In genomic region chr9:2758162-2758950, GRCh38 we compare ENCODE assay signal across 31 cellular contexts. TPM values are rescaled to one million over a fixed set of nuclear protein-coding genes. Genes with fewer than 3 reads are reported as not detected.
DNase-seq lines count a peak whose midpoint lies in the region; ATAC-seq and TF ChIP-seq lines count a peak whose summit lies in the region.
"Had no signal": no experiment of that assay in that cellular context is flagged by ENCODE, and none has a peak within 500 bp of the region (broad histone marks: within the 10 kb centered on the region; RNA-seq: fewer than 3 reads in every experiment).

No MANE protein-coding gene starts in this region.

- TF ChIP-seq CTCF in HFFc6 (IDR thresholded peaks at IDR 0.05) (no peak), endodermal cell (conservative IDR thresholded peaks at IDR 0.05) (no peak), gastroesophageal sphincter (IDR thresholded peaks at IDR 0.05) (no peak), transverse colon (IDR thresholded peaks at IDR 0.05) (no peak)

- H3K36me3 ChIP-seq in ACC112 (ENCODE audit: insufficient read depth, low read length) = 0 out of 2 replicates have a peak, but pooled peaks cover 2% of the 10 kb centered on the region
- peaks cover 8% of the 10 kb centered on the region for H3K36me3 ChIP-seq in endodermal cell (ENCODE audit: control insufficient read depth, insufficient read depth, low read length)
- peaks cover 2 to 6% of the 10 kb centered on the region in 2 experiments for H3K36me3 ChIP-seq in mesenchymal stem cell (ENCODE audit: control insufficient read depth in 1 of 2, insufficient read depth in 2 of 2, low read depth in 1 of 2, low read length in 2 of 2)
- no peaks in the 10 kb centered on the region for H3K36me3 ChIP-seq in gastroesophageal sphincter
- no peaks in the 10 kb centered on the region for H3K36me3 ChIP-seq in transverse colon
- H3K36me3 ChIP-seq: neutrophil, prostate gland, thoracic aorta had no signal

- no peaks in the 10 kb centered on the region for H3K4me1 ChIP-seq in ACC112 (ENCODE audit: control insufficient read depth, insufficient read depth, low read length, unreplicated experiment)
- peaks cover 20% of the 10 kb centered on the region for H3K4me1 ChIP-seq in endodermal cell (ENCODE audit: control insufficient read depth, insufficient read depth, low read length)
- H3K4me1 ChIP-seq in mesenchymal stem cell (ENCODE audit: control insufficient read depth, insufficient read depth, low read depth, low read length) = no peaks in the 10 kb centered on the region
- H3K4me1 ChIP-seq in gastroesophageal sphincter = no peaks in the 10 kb centered on the region
- H3K4me1 ChIP-seq in transverse colon = no peaks in the 10 kb centered on the region
- H3K4me1 ChIP-seq: prostate gland had no signal

- no peak overlapping the region for H3K4me3 ChIP-seq in ACC112 (ENCODE audit: low read depth, low read length)
- H3K4me3 ChIP-seq in endodermal cell (ENCODE audit: low read length) = no peak overlapping the region
- H3K4me3 ChIP-seq in mesenchymal stem cell (ENCODE audit: insufficient read depth in 1 of 2, low read depth in 1 of 2, low read length in 2 of 2) = no peak overlapping the region
- H3K4me3 ChIP-seq in gastroesophageal sphincter = no peak overlapping the region
- no peak overlapping the region for H3K4me3 ChIP-seq in transverse colon
- H3K4me3 ChIP-seq: prostate gland, SK-N-MC, thoracic aorta had no signal

- no peak overlapping the region for H2BK15ac ChIP-seq in mesenchymal stem cell (ENCODE audit: low read depth, poor library complexity, severe bottlenecking)

- DNase-seq in HFFc6 (no peak), endodermal cell (no peak), mesenchymal stem cell (peak; percentile 14), occipital lobe (lab: John Stamatoyannopoulos, UW) (no peak), transverse colon (no peak)
- DNase-seq: activated CD4-positive, alpha-beta memory T cell treated with anti-CD3 and anti-CD28 coated beads, Interleukin-2, amount 10 ng/mL, durations not matched to agents 7 days and 5 days; activated CD4-positive, alpha-beta T cell treated with anti-CD3 and anti-CD28 coated beads for 1 hour; activated CD8-positive, alpha-beta memory T cell treated with anti-CD3 and anti-CD28 coated beads, Interleukin-2, amount 50 U/mL, for 48 hours; caudate nucleus; CD4-positive, alpha-beta memory T cell; DMS153; GDM1; head of caudate nucleus; NCI-H1436 treated with DMSO at 0.1 percent for 48 hours; NCI-H2107; NCI-H446 treated with DMSO at 0.1 percent for 48 hours; stimulated activated naive CD8-positive, alpha-beta T cell treated with anti-CD3 and anti-CD28 coated beads, Interleukin-15, Interleukin-2, amounts not matched to agents 100 U/mL and 50 U/mL, for 24 hours had no signal

- H4K8ac ChIP-seq in mesenchymal stem cell (ENCODE audit: low read length) = no peak overlapping the region

- no peak overlapping the region for H4K91ac ChIP-seq in mesenchymal stem cell (ENCODE audit: low read length)

- H3K4me2 ChIP-seq in mesenchymal stem cell (ENCODE audit: low read length, poor library complexity, severe bottlenecking) = no peak overlapping the region

- no peak overlapping the region for H3K4ac ChIP-seq in mesenchymal stem cell (ENCODE audit: low read depth in 1 of 2, low read length in 2 of 2)

- no peak overlapping the region for H3K18ac ChIP-seq in mesenchymal stem cell (ENCODE audit: low read depth in 1 of 2, low read length in 2 of 2)

- H3K79me1 ChIP-seq in mesenchymal stem cell (replicated peaks; ENCODE audit: low read length, poor library complexity, severe bottlenecking) = peaks cover 2% of the 10 kb centered on the region

- in situ Hi-C loops in transverse colon (cut with MboI; ENCODE audit: low pct_ligation_motif_present in 1 of 4, low pct_unique_long_range_greater_than_20kb in 1 of 4, low sequenced_read_pairs in 3 of 4) = no loop called here

- H2BK120ac ChIP-seq in mesenchymal stem cell (ENCODE audit: low read depth, low read length) = no peak overlapping the region

- H3K4me1 Mint-ChIP-seq in HFFc6 (ENCODE audit: low read depth) (peaks cover 22% of the 10 kb centered on the region), endodermal cell (peaks cover 86% of the 10 kb centered on the region)
- H3K4me1 Mint-ChIP-seq: activated T-helper 17 cell treated with anti-CD3 and anti-CD28 coated beads, Interleukin-2, amount 50 U/mL, for 72 hours had no signal

- ATAC-seq in gastroesophageal sphincter (no peak), HG02588 (IDR thresholded peaks at IDR 0.05; ENCODE audit: unreplicated experiment) (no peak)
- ATAC-seq: activated naive CD4-positive, alpha-beta T cell treated with anti-CD3 and anti-CD28 coated beads, Interleukin-2, amount 50 U/mL, for 72 hours; activated T-helper 17 cell treated with anti-CD3 and anti-CD28 coated beads, Interleukin-2, amount 50 U/mL, for 72 hours; stimulated activated naive CD8-positive, alpha-beta T cell treated with anti-CD3 and anti-CD28 coated beads, Interleukin-15, Interleukin-2, amounts not matched to agents 100 U/mL and 50 U/mL, for 24 hours had no signal

- peak overlapping the region; percentile 26; the same call in 1 of the 2 replicates for H3K27ac ChIP-seq in ACC112 (ENCODE audit: low read depth, low read length)
- no peak overlapping the region for H3K27ac ChIP-seq in endodermal cell (ENCODE audit: low read depth, low read length)
- no peak overlapping the region for H3K27ac ChIP-seq in mesenchymal stem cell (ENCODE audit: low read length, poor library complexity, severe bottlenecking)
- H3K27ac ChIP-seq in gastroesophageal sphincter = no peak overlapping the region
- H3K27ac ChIP-seq in transverse colon = no peak overlapping the region
- H3K27ac ChIP-seq: neutrophil, prostate gland, RWPE1, SK-N-MC, thoracic aorta had no signal

- H2BK5ac ChIP-seq in mesenchymal stem cell (ENCODE audit: low read depth, low read length, poor library complexity, severe bottlenecking) = no peak overlapping the region

- H3K27me3 ChIP-seq in ACC112 (ENCODE audit: insufficient read depth, low read length) (no peaks in the 10 kb centered on the region), endodermal cell (ENCODE audit: control insufficient read depth, insufficient read depth, low read length, poor library complexity, severe bottlenecking) (no peaks in the 10 kb centered on the region), mesenchymal stem cell (ENCODE audit: control insufficient read depth in 1 of 2, insufficient read depth in 1 of 2, low read length in 2 of 2) (no peaks in the 10 kb centered on the region), gastroesophageal sphincter (no peaks in the 10 kb centered on the region), transverse colon (no peaks in the 10 kb centered on the region)
- H3K27me3 ChIP-seq: neutrophil had no signal

- H3K23ac ChIP-seq in mesenchymal stem cell (ENCODE audit: low read length in 2 of 2) = no peak overlapping the region

- H2AFZ ChIP-seq in ACC112 (ENCODE audit: low read length, unreplicated experiment) = no peak overlapping the region
- H2AFZ ChIP-seq in mesenchymal stem cell (ENCODE audit: low read depth, low read length) = no peak overlapping the region

- no peak for TF ChIP-seq EP300 in gastroesophageal sphincter (IDR thresholded peaks at IDR 0.05)
- no peak for TF ChIP-seq EP300 in transverse colon (IDR thresholded peaks at IDR 0.05; ENCODE audit: low read depth)

- H3K4me3 Mint-ChIP-seq in HFFc6 = no peak overlapping the region
- no peak overlapping the region for H3K4me3 Mint-ChIP-seq in endodermal cell
- H3K4me3 Mint-ChIP-seq: activated CD4-positive, alpha-beta memory T cell treated with anti-CD3 and anti-CD28 coated beads, Interleukin-2, amount 10 ng/mL, durations not matched to agents 7 days and 5 days; activated T-helper 17 cell treated with anti-CD3 and anti-CD28 coated beads, Interleukin-2, amount 50 U/mL, for 72 hours; CD4-positive, alpha-beta memory T cell; dendritic cell treated with granulocyte-macrophage colony-stimulating factor and Interleukin-4, amounts not matched to agents 40 ng/mL and 50 ng/mL, for 4 days had no signal

- H2AK5ac ChIP-seq in mesenchymal stem cell (ENCODE audit: low read length, severe bottlenecking) = no peak overlapping the region

- H3K36me3 Mint-ChIP-seq in HFFc6 (ENCODE audit: low read depth) = peaks cover 41% of the 10 kb centered on the region
- H3K36me3 Mint-ChIP-seq in endodermal cell (ENCODE audit: low read depth) = peaks cover 15% of the 10 kb centered on the region

- peaks cover 8% of the 10 kb centered on the region for H3K9me3 ChIP-seq in endodermal cell (ENCODE audit: control insufficient read depth, low read length)
- H3K9me3 ChIP-seq in mesenchymal stem cell (ENCODE audit: control insufficient read depth, low read length) = no peaks in the 10 kb centered on the region
- no peaks in the 10 kb centered on the region for H3K9me3 ChIP-seq in gastroesophageal sphincter
- H3K9me3 ChIP-seq in transverse colon = no peaks in the 10 kb centered on the region
- H3K9me3 ChIP-seq: neutrophil, prostate gland, thoracic aorta had no signal

- H3K27me3 Mint-ChIP-seq in HFFc6 (ENCODE audit: insufficient read depth) (no peaks in the 10 kb centered on the region; the same call in 1 of the 2 replicates), endodermal cell (ENCODE audit: insufficient read depth) (no peaks in the 10 kb centered on the region)
- H3K27me3 Mint-ChIP-seq: activated CD4-positive, alpha-beta memory T cell treated with anti-CD3 and anti-CD28 coated beads, Interleukin-2, amount 10 ng/mL, durations not matched to agents 7 days and 5 days; activated T-helper 17 cell treated with anti-CD3 and anti-CD28 coated beads, Interleukin-2, amount 50 U/mL, for 72 hours; CD4-positive, alpha-beta memory T cell; dendritic cell treated with granulocyte-macrophage colony-stimulating factor and Interleukin-4, amounts not matched to agents 40 ng/mL and 50 ng/mL, for 4 days had no signal

- 83% methylated on average over 2 of the region's 2 CpGs; no CpG with 5 or more reads in 1 of the 2 experiments for WGBS in endodermal cell (ENCODE audit: insufficient coverage in 1 of 2, insufficient read length in 1 of 2), 2 experiments
- no CpG with 5 or more reads among the region's 2 CpGs for whole genome bisulfite sequencing in mesenchymal stem cell
- WGBS in gastroesophageal sphincter (ENCODE audit: low coverage in 1 of 2), 2 donors = 54 to 67% methylated on average over 1 to 2 of the region's 2 CpGs
- 67 to 71% methylated on average over 2 of the region's 2 CpGs for WGBS in transverse colon (ENCODE audit: low coverage in 1 of 2), 2 donors

- H3K79me2 ChIP-seq in ACC112 (ENCODE audit: control insufficient read depth, insufficient read depth, low read length, unreplicated experiment) = no peaks in the 10 kb centered on the region

- TF ChIP-seq POLR2A in gastroesophageal sphincter (IDR thresholded peaks at IDR 0.05) = no peak
- no peak for TF ChIP-seq POLR2A in transverse colon (IDR thresholded peaks at IDR 0.05)

- H3K27ac Mint-ChIP-seq in HFFc6 (peak overlapping the region; percentile 66), endodermal cell (peak overlapping the region; percentile 93)
- H3K27ac Mint-ChIP-seq: activated CD4-positive, alpha-beta memory T cell treated with anti-CD3 and anti-CD28 coated beads, Interleukin-2, amount 10 ng/mL, durations not matched to agents 7 days and 5 days; activated T-helper 17 cell treated with anti-CD3 and anti-CD28 coated beads, Interleukin-2, amount 50 U/mL, for 72 hours; dendritic cell treated with granulocyte-macrophage colony-stimulating factor and Interleukin-4, amounts not matched to agents 40 ng/mL and 50 ng/mL, for 4 days had no signal

- H3K9me3 Mint-ChIP-seq in HFFc6 (no peaks in the 10 kb centered on the region), endodermal cell (peaks cover 6% of the 10 kb centered on the region)
- H3K9me3 Mint-ChIP-seq: activated naive CD4-positive, alpha-beta T cell treated with anti-CD3 and anti-CD28 coated beads, Interleukin-2, amount 50 U/mL, for 72 hours; activated T-helper 17 cell treated with anti-CD3 and anti-CD28 coated beads, Interleukin-2, amount 50 U/mL, for 72 hours; dendritic cell treated with granulocyte-macrophage colony-stimulating factor and Interleukin-4, amounts not matched to agents 40 ng/mL and 50 ng/mL, for 4 days had no signal

- H3K14ac ChIP-seq in mesenchymal stem cell (ENCODE audit: low read length in 2 of 2) = no peak overlapping the region

- no peak overlapping the region for H2BK12ac ChIP-seq in mesenchymal stem cell (ENCODE audit: low read length in 2 of 2)

- intact Hi-C loops in transverse colon (cut with DNase I; ENCODE audit: low total_unique reads) = no loop called here

- H3K9ac ChIP-seq in endodermal cell (ENCODE audit: extremely low read depth, low read length, poor library complexity, severe bottlenecking) (no peak overlapping the region), mesenchymal stem cell (ENCODE audit: low read length) (peak overlapping the region; percentile 26)

RNA-seq across cellular contexts. Expression of gene KCNV2, which starts 41.0 kb away (rescaled TPM):
- not detected for total RNA-seq in HFFc6 (2021; fragmentation: NEBNext Ultra II Directional; extraction: Animal tissue kit (Norgen Biotek cat#: 25700))
- total RNA-seq in endodermal cell = 1 to 10 TPM; 1.2 to 2.0 TPM
- 0.18 TPM for polyA plus RNA-seq in endodermal cell (2013, experiment 1 of 2)
- polyA plus RNA-seq in endodermal cell (2013, experiment 2 of 2) = 0.29 TPM
- not detected for polyA plus RNA-seq in mesenchymal stem cell (2013, experiment 1 of 2)
- polyA plus RNA-seq in mesenchymal stem cell (2013, experiment 2 of 2) = not detected
- total RNA-seq in occipital lobe = not detected
- not detected for total RNA-seq in gastroesophageal sphincter
- total RNA-seq in transverse colon = not detected
- total RNA-seq: activated CD4-positive, alpha-beta memory T cell treated with anti-CD3 and anti-CD28 coated beads, Interleukin-2, amount 10 ng/mL, durations not matched to agents 7 days and 5 days; activated naive CD4-positive, alpha-beta T cell treated with anti-CD3 and anti-CD28 coated beads, Interleukin-2, amount 50 U/mL, for 72 hours; activated T-helper 17 cell treated with anti-CD3 and anti-CD28 coated beads, Interleukin-2, amount 50 U/mL, for 72 hours; CD4-positive, alpha-beta memory T cell; H4; lung microvascular endothelial cell; T-helper 1 cell treated with Interleukin-12 subunit alpha and Interleukin-12 subunit beta and Interleukin-4 antibody, amounts not matched to agents 30 ng/mL and 1 ng/mL, for 36 hours; thoracic aorta had no signal
- polyA plus RNA-seq: CD4-positive, alpha-beta memory T cell had no signal
